Comparison of ENCODE assay signal across 23 cellular contexts in the genomic region with DNA sequence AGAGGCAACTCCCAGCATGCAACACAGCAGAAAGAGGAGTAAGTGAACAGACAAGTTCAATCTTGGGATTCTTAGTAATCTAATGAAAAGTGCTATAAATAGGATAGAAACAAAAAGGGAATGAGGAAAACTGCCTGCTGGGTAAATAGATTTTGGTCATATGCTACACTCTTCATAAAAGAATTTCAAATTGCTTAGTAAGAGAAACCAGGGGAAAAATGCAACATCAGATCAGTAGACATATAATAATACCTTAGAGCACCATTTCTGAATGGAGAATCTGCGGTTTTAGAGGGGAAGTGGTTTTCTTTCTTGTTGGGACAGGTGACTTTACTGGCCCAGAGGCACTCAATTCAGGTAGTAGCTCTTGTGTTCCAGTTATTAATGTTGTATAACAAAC. TPM values are rescaled to one million over a fixed set of nuclear protein-coding genes. Genes with fewer than 3 reads are reported as not detected.
DNase-seq lines count a peak whose midpoint lies in the region; ATAC-seq and TF ChIP-seq lines count a peak whose summit lies in the region.
"Had no signal": no experiment of that assay in that cellular context is flagged by ENCODE, and none has a peak within 500 bp of the region (broad histone marks: within the 10 kb centered on the region; RNA-seq: fewer than 3 reads in every experiment).

No MANE protein-coding gene starts in this region.

- H3K27ac ChIP-seq in mammary epithelial cell (ENCODE audit: insufficient read depth, low read depth, low read length), result no peak overlapping the region
- H3K27ac ChIP-seq in breast epithelium, result no peak overlapping the region
- H3K27ac ChIP-seq in KMS-11, result no peak overlapping the region
- H3K27ac ChIP-seq in dorsolateral prefrontal cortex, result no peak overlapping the region
- H3K27ac ChIP-seq: BLaER1 treated with 17β-estradiol and CSF1 and Interleukin-3, amounts not matched to agents 10 nM and 100 nM; PC-9; SK-N-MC had no signal

- H3K4me1 ChIP-seq in mammary epithelial cell (ENCODE audit: insufficient read depth, low read length), result peaks cover 20% of the 10 kb centered on the region
- no peaks in the 10 kb centered on the region for H3K4me1 ChIP-seq in breast epithelium
- H3K4me1 ChIP-seq in KMS-11 (ENCODE audit: low read depth, poor library complexity, severe bottlenecking), result peaks cover 13% of the 10 kb centered on the region
- H3K4me1 ChIP-seq: BLaER1 treated with 17β-estradiol and CSF1 and Interleukin-3, amounts not matched to agents 10 nM and 100 nM had no signal

- no peaks in the 10 kb centered on the region for H3K27me3 ChIP-seq in mammary epithelial cell (ENCODE audit: insufficient read depth, low read length)
- H3K27me3 ChIP-seq in breast epithelium, result no peaks in the 10 kb centered on the region
- H3K27me3 ChIP-seq in KMS-11 (ENCODE audit: insufficient read depth, low read depth), result no peaks in the 10 kb centered on the region
- no peaks in the 10 kb centered on the region for H3K27me3 ChIP-seq in dorsolateral prefrontal cortex
- H3K27me3 ChIP-seq: BLaER1 treated with 17β-estradiol and CSF1 and Interleukin-3, amounts not matched to agents 10 nM and 100 nM had no signal

- BruUV-seq in mammary epithelial cell (replicated peaks; lab: Mats Ljungman, UMichigan), result no TSS peak

- peak; percentile 45 for ATAC-seq in HG02763 (IDR thresholded peaks at IDR 0.05; ENCODE audit: unreplicated experiment)
- peak; percentile 66 for ATAC-seq in memory B cell (ENCODE audit: low read depth)

- H3K27ac Mint-ChIP-seq in memory B cell, result no peak overlapping the region
- H3K27ac Mint-ChIP-seq: IgD-negative memory B cell, mesothelial cell of epicardium had no signal

- H3K9me3 Mint-ChIP-seq in memory B cell, result no peaks in the 10 kb centered on the region
- H3K9me3 Mint-ChIP-seq: IgD-negative memory B cell, mesothelial cell of epicardium had no signal

- no peaks in the 10 kb centered on the region for H3K36me3 ChIP-seq in mammary epithelial cell (ENCODE audit: insufficient read depth, low read length)
- no peaks in the 10 kb centered on the region for H3K36me3 ChIP-seq in breast epithelium
- H3K36me3 ChIP-seq in KMS-11 (ENCODE audit: insufficient read depth), result no peaks in the 10 kb centered on the region
- H3K36me3 ChIP-seq: BLaER1 treated with 17β-estradiol and CSF1 and Interleukin-3, amounts not matched to agents 10 nM and 100 nM had no signal

- H3K9me3 ChIP-seq in mammary epithelial cell (replicated peaks; ENCODE audit: insufficient read depth, low read length), result no peaks in the 10 kb centered on the region
- H3K9me3 ChIP-seq in breast epithelium, result no peaks in the 10 kb centered on the region
- H3K9me3 ChIP-seq: BLaER1 treated with 17β-estradiol and CSF1 and Interleukin-3, amounts not matched to agents 10 nM and 100 nM had no signal

- intact Hi-C loops in mammary epithelial cell (cut with micrococcal nuclease) (no loop called here), breast epithelium (cut with DNase I; ENCODE audit: low total_unique reads) (no loop called here), dorsolateral prefrontal cortex (cut with DNase I) (no loop called here)

- H3K4me3 ChIP-seq in mammary epithelial cell (replicated peaks in 1 of 3; ENCODE audit: insufficient read depth in 1 of 3, low read depth in 2 of 3, low read length in 3 of 3) (no peak overlapping the region), breast epithelium (no peak overlapping the region), KMS-11 (IDR thresholded peaks at IDR 0.05; ENCODE audit: insufficient read depth, low read depth, low read length) (no peak overlapping the region), dorsolateral prefrontal cortex (no peak overlapping the region)
- H3K4me3 ChIP-seq: BLaER1 treated with 17β-estradiol and CSF1 and Interleukin-3, amounts not matched to agents 10 nM and 100 nM; PC-9; SK-N-MC had no signal

- H3K4me1 Mint-ChIP-seq in memory B cell, result peaks cover 9% of the 10 kb centered on the region

- H3K27me3 Mint-ChIP-seq in memory B cell, result no peaks in the 10 kb centered on the region
- H3K27me3 Mint-ChIP-seq: IgD-negative memory B cell had no signal

- H3K4me2 ChIP-seq in mammary epithelial cell (ENCODE audit: insufficient read depth, low read depth, low read length) (peak overlapping the region; percentile 39), KMS-11 (peak overlapping the region; percentile 13)
- H3K4me2 ChIP-seq: BLaER1 treated with 17β-estradiol and CSF1 and Interleukin-3, amounts not matched to agents 10 nM and 100 nM; PC-9 had no signal

- dilution Hi-C loops in mammary epithelial cell (cut with HindIII; ENCODE audit: low sequenced_read_pairs), result no loop called here

- H4K20me1 ChIP-seq in mammary epithelial cell (ENCODE audit: insufficient read depth, low read length) (no peaks in the 10 kb centered on the region), KMS-11 (ENCODE audit: insufficient read depth) (no peaks in the 10 kb centered on the region)
- H4K20me1 ChIP-seq: BLaER1 treated with 17β-estradiol and CSF1 and Interleukin-3, amounts not matched to agents 10 nM and 100 nM had no signal

- WGBS in mammary epithelial cell (ENCODE audit: low coverage, missing lambda C conversion rate), result 0% methylated on average over 1 of the region's 1 CpG

- CTCF ChIA-PET in mammary epithelial cell (lab: Charles Lee; ENCODE audit: low non-redundant PET), result no interaction called here

- H3K36me3 Mint-ChIP-seq in memory B cell, result no peaks in the 10 kb centered on the region
- H3K36me3 Mint-ChIP-seq: IgD-negative memory B cell, mesothelial cell of epicardium had no signal

- H3K9ac ChIP-seq in mammary epithelial cell (ENCODE audit: insufficient read depth, low read length), result no peak overlapping the region
- H3K9ac ChIP-seq in KMS-11, result no peak overlapping the region
- H3K9ac ChIP-seq: BLaER1 treated with 17β-estradiol and CSF1 and Interleukin-3, amounts not matched to agents 10 nM and 100 nM had no signal

- no peak for TF ChIP-seq POLR2A in breast epithelium (IDR thresholded peaks at IDR 0.05)

- H3K4me3 Mint-ChIP-seq in memory B cell, result no peak overlapping the region
- H3K4me3 Mint-ChIP-seq: IgD-negative memory B cell, mesothelial cell of epicardium had no signal

- H2AFZ ChIP-seq in mammary epithelial cell (ENCODE audit: low read depth, low read length) (no peak overlapping the region), KMS-11 (ENCODE audit: low read depth) (no peak overlapping the region)
- H2AFZ ChIP-seq: PC-9 had no signal

- H3K79me2 ChIP-seq in mammary epithelial cell (ENCODE audit: insufficient read depth, low read length) (no peaks in the 10 kb centered on the region), KMS-11 (ENCODE audit: insufficient read depth, low read depth) (no peaks in the 10 kb centered on the region)

- in situ Hi-C loops in mammary epithelial cell (cut with MboI; ENCODE audit: low sequenced_read_pairs in 2 of 2), result no loop called here

- peak; percentile 91 for DNase-seq in mammary epithelial cell
- DNase-seq in breast epithelium (ENCODE audit: low spot score in 2 of 2), result no peak
- no peak for DNase-seq in memory B cell (ENCODE audit: low spot score in 2 of 2)
- no peak for DNase-seq in stimulated activated CD8-positive, alpha-beta memory T cell treated with anti-CD3 and anti-CD28 coated beads, Interleukin-4, amount 100 ng/mL, for 48 hours
- no peak for DNase-seq in dorsolateral prefrontal cortex
- no peak for DNase-seq in NCI-H2107 (lab: John Stamatoyannopoulos, UW)
- DNase-seq: activated CD4-positive, CD25-positive, alpha-beta regulatory T cell treated with anti-CD3 and anti-CD28 coated beads, Interleukin-2, amount 50 U/mL, for 72 hours; activated gamma-delta T cell; anterior cingulate cortex; GOT3; hippocampal formation; NCI-H1048; NCI-H2081 treated with DMSO at 0.1 percent for 48 hours; NCI-H526 treated with DMSO at 0.1 percent for 48 hours; PC-9; stimulated activated CD4-positive, alpha-beta T cell treated with anti-CD3 and anti-CD28 coated beads, Interleukin-15, amount 100 ng/mL, for 24 hours; stimulated activated naive CD4-positive, alpha-beta T cell treated with Interleukin-2 at 50 U/mL for 16 hours had no signal

- TF ChIP-seq CTCF in mammary epithelial cell (conservative IDR thresholded peaks at IDR 0.05 in 1 of 2, IDR thresholded peaks at IDR 0.05 in 1 of 2; ENCODE audit: extremely low read depth in 1 of 2, insufficient read depth in 1 of 2, low read depth in 1 of 2, low read length in 2 of 2) (no peak), breast epithelium (IDR thresholded peaks at IDR 0.05) (no peak), KMS-11 (conservative IDR thresholded peaks at IDR 0.05; ENCODE audit: low read depth, low read length) (no peak), dorsolateral prefrontal cortex (IDR thresholded peaks at IDR 0.05 in 54 of 56, conservative IDR thresholded peaks at IDR 0.05 in 2 of 56; ENCODE audit: low read depth in 1 of 56, partially characterized antibody in 56 of 56) (no peak)

RNA-seq across cellular contexts. Expression of a gene that starts 13.4 kb away (rescaled TPM):
- total RNA-seq in mammary epithelial cell, result 10 to 100 TPM; 35.0 to 59.7 TPM
- polyA plus RNA-seq in mammary epithelial cell, result 19.5 TPM
- 52.4 TPM for polyA minus RNA-seq in mammary epithelial cell
- total RNA-seq in breast epithelium, result 100 to 1,000 TPM in 1 of 3 donors, 10 to 100 TPM in 2; 70.1 to 109 (median 90.1) TPM
- total RNA-seq in dorsolateral prefrontal cortex, result 100 to 1,000 TPM in 4 of 120 experiments, 10 to 100 TPM in 116; 66.1 to 103 (median 87.1) TPM
